Comparison of ENCODE assay signal across 1 cellular context in genomic region chr1:206509612-206510257, GRCh38.
TF ChIP-seq lines count a peak whose summit lies in the region.

No MANE protein-coding gene starts in this region.

TF ChIP-seq in K562, 482 proteins besides CTCF, POLR2A, EP300 and RAD21:
- TF ChIP-seq C11orf30 (IDR thresholded peaks at IDR 0.05; ENCODE audit: low read depth) (peak; percentile 28; the same call in 1 of the 2 replicates), FOXO4 (CRISPR knock-in tag; IDR thresholded peaks at IDR 0.05) (no peak), ZNF165 (CRISPR knock-in tag; IDR thresholded peaks at IDR 0.05; ENCODE audit: borderline replicate concordance) (no peak)
